9 cellular contexts compared by ENCODE assay signal in genomic region chr1:231612393-231613089, GRCh38. TPM values are rescaled to one million over a fixed set of nuclear protein-coding genes. Genes with fewer than 3 reads are reported as not detected.
A peak's percentile ranks its signal among the peaks of the same experiment; 100 is the strongest.
DNase-seq lines count a peak whose midpoint lies in the region; ATAC-seq and TF ChIP-seq lines count a peak whose summit lies in the region.
"Had no signal": no experiment of that assay in that cellular context is flagged by ENCODE, and none has a peak within 500 bp of the region (broad histone marks: within the 10 kb centered on the region; RNA-seq: fewer than 3 reads in every experiment).

No MANE protein-coding gene starts in this region.

- ATAC-seq in GM18868 (IDR thresholded peaks at IDR 0.05; ENCODE audit: unreplicated experiment) (peak; percentile 96), HG02840 (IDR thresholded peaks at IDR 0.05; ENCODE audit: low FRiP score, unreplicated experiment) (peak; percentile 96)

- H3K9ac ChIP-seq in OCI-LY1 (ENCODE audit: low read length) (no peak overlapping the region), colonic mucosa (ENCODE audit: low read depth in 2 of 2, low read length in 2 of 2) (no peak overlapping the region)

- H3K9me3 ChIP-seq in OCI-LY1 (ENCODE audit: low read length): no peaks in the 10 kb centered on the region
- H3K9me3 ChIP-seq in colonic mucosa: no peaks in the 10 kb centered on the region

- H3K36me3 ChIP-seq in OCI-LY1 (ENCODE audit: insufficient read depth, low read length) (no peaks in the 10 kb centered on the region; the same call in 1 of the 2 replicates), colonic mucosa (no peaks in the 10 kb centered on the region)

- peaks cover 17% of the 10 kb centered on the region for H3K4me1 ChIP-seq in OCI-LY1 (ENCODE audit: insufficient read depth, low read length, severe bottlenecking)
- H3K4me1 ChIP-seq in colonic mucosa: no peaks in the 10 kb centered on the region

- no peak for TF ChIP-seq CTCF in OCI-LY1 (IDR thresholded peaks at IDR 0.05; ENCODE audit: low read length)
- TF ChIP-seq CTCF in colonic mucosa (IDR thresholded peaks at IDR 0.05): no peak

- no peak overlapping the region for H2AFZ ChIP-seq in OCI-LY1 (ENCODE audit: low read length)

- H3K27ac ChIP-seq in OCI-LY1 (ENCODE audit: low read depth, low read length, poor library complexity, severe bottlenecking): no peak overlapping the region
- H3K27ac ChIP-seq in colonic mucosa: peak overlapping the region; percentile 13

- H3K27me3 ChIP-seq in OCI-LY1 (ENCODE audit: insufficient read depth, low read length): peaks cover 7% of the 10 kb centered on the region; the same call in 1 of the 2 replicates
- H3K27me3 ChIP-seq in colonic mucosa: no peaks in the 10 kb centered on the region

- intact Hi-C loops in colonic mucosa (cut with DNase I): no loop called here

- no peaks in the 10 kb centered on the region for H4K20me1 ChIP-seq in OCI-LY1 (ENCODE audit: insufficient read depth, low read length)

- no peaks in the 10 kb centered on the region for H3F3A ChIP-seq in OCI-LY1 (ENCODE audit: insufficient read depth, low read length)

- no peaks in the 10 kb centered on the region for H3K79me2 ChIP-seq in OCI-LY1 (ENCODE audit: insufficient read depth, low read length)

- H3K9me2 ChIP-seq in OCI-LY1 (ENCODE audit: low read depth, low read length): no peaks in the 10 kb centered on the region

- DNase-seq in colonic mucosa (no peak), NCI-H2196 treated with DMSO at 0.1 percent for 48 hours (lab: John Stamatoyannopoulos, UW; ENCODE audit: unreplicated experiment) (no peak), GM03348 (ENCODE audit: low spot score) (no peak), LoVo (ENCODE audit: low spot score) (no peak), SK-N-DZ (ENCODE audit: low spot score) (no peak)
- DNase-seq: IMR-90 had no signal

- peak overlapping the region; percentile 69 for H3K4me2 ChIP-seq in OCI-LY1 (ENCODE audit: low read length)

- peak overlapping the region; percentile 22 for H3K4me3 ChIP-seq in OCI-LY1 (ENCODE audit: low read depth, low read length, poor library complexity, severe bottlenecking)
- no peak overlapping the region for H3K4me3 ChIP-seq in colonic mucosa

RNA-seq across cellular contexts. Expression of gene DISC1, which starts 14.0 kb away (rescaled TPM):
- 1 to 10 TPM; 3.4 to 5.3 TPM for total RNA-seq in colonic mucosa
- 2.4 and 2.8 TPM in 2 replicates for polyA plus RNA-seq in SK-N-DZ (2014; cell fraction: cytosol; rRNA removed)
- polyA plus RNA-seq in SK-N-DZ (2014; cell fraction: nucleus; rRNA removed): 2.3 and 3.2 TPM in 2 replicates
